Comparison of ENCODE assay signal across 8 cellular contexts in the genomic region with DNA sequence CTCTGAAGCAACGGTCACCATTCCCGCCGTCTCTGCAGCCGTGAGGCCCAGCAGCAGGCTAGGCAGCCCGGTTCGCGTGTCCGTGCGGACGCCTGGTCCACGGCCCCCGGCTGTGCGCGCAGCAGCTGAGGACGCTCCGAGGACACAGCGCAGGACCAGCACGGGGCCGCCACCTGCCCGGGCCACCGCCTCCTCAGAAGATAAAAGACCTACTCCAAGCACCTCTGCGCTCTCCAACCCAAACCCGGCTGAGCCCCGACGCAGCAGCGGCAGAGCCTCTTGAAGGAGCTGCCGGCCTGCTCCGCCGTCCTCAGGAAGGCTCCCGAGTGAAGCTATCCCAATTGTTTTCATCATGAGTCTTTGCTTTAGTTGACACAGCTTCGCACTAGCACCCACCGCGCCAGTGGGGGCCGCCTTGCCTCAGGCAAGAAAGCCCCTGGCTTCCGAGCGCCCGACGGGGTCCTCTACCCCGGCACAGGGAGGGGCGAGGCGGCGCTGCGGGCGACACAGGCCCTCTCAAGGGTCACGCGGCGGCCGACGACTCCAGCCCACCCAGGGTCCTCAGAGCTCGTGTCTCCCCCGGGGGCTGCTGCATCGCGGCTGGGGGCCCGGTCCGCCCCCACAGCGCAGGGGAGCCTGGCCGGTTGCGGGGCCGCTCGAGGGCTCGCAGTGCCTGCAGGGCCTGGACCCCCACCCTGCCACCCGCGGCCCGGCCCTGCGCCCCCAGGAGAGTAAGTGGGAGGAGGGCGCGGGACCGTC. TPM values are rescaled to one million over a fixed set of nuclear protein-coding genes. Genes with fewer than 3 reads are reported as not detected.
DNase-seq lines count a peak whose midpoint lies in the region; ATAC-seq and TF ChIP-seq lines count a peak whose summit lies in the region.

No MANE protein-coding gene starts in this region.

- peak overlapping the region; percentile 11 to 64 for H3K4me3 ChIP-seq in CD4-positive, alpha-beta memory T cell (ENCODE audit: low read length in 2 of 2)
- H3K4me3 ChIP-seq in NB4 (ENCODE audit: low read depth, low read length): peak overlapping the region; percentile 57
- H3K4me3 ChIP-seq in right lobe of liver: peak overlapping the region; percentile 53 to 71 (median 65)
- peak overlapping the region; percentile 69 to 90 (median 77) for H3K4me3 ChIP-seq in thyroid gland (replicated peaks in 1 of 3)

- no peak for DNase-seq in CD4-positive, alpha-beta memory T cell
- peak; percentile 54 for DNase-seq in NB4 (ENCODE audit: low read depth)
- peak in 22 of 61 donors; percentile 14 to 63 (median 39) for DNase-seq in caudate nucleus (lab: John Stamatoyannopoulos, UW)
- DNase-seq in right lobe of liver: no peak
- DNase-seq in thyroid gland: peak; percentile 60 to 69
- DNase-seq in central memory CD4-positive, alpha-beta T cell: no peak

- 60% methylated on average over 3 of the region's 68 CpGs for WGBS in right lobe of liver (ENCODE audit: insufficient coverage, low coverage, low lambda C conversion rate, missing lambda C conversion rate)
- 18 to 21% methylated on average over 12 to 32 of the region's 68 CpGs for WGBS in thyroid gland, 2 donors

- peak overlapping the region in 5 of 7 donors; percentile 63 to 94 (median 79) for H3K27ac Mint-ChIP-seq in CD4-positive, alpha-beta memory T cell

- H3K4me3 Mint-ChIP-seq in CD4-positive, alpha-beta memory T cell: peak overlapping the region; percentile 50 to 81 (median 75)

- peaks cover 28% of the 10 kb centered on the region for H3K4me1 ChIP-seq in CD4-positive, alpha-beta memory T cell (ENCODE audit: insufficient read depth, low read length)
- peaks cover 0 to 7% (median 0%) of the 10 kb centered on the region in 4 donors for H3K4me1 ChIP-seq in right lobe of liver
- peaks cover 8 to 22% of the 10 kb centered on the region in 2 donors for H3K4me1 ChIP-seq in thyroid gland

- H3K27me3 ChIP-seq in CD4-positive, alpha-beta memory T cell (ENCODE audit: insufficient read depth, low read length): no peaks in the 10 kb centered on the region
- no peaks in the 10 kb centered on the region for H3K27me3 ChIP-seq in right lobe of liver
- H3K27me3 ChIP-seq in thyroid gland: no peaks in the 10 kb centered on the region

- peaks cover 0 to 6% (median 0%) of the 10 kb centered on the region in 8 donors for H3K9me3 Mint-ChIP-seq in CD4-positive, alpha-beta memory T cell

- CTCF ChIA-PET in CD4-positive, alpha-beta memory T cell (lab: Charles Lee; ENCODE audit: partially characterized antibody): interaction anchor here (1.0 to 1.6 kb wide), 3 partner anchors 8 to 38 kb away, joined by 3 to 5 read pairs (median 4); no protein-coding TSS in a partner anchor

- ATAC-seq in GM21515 (IDR thresholded peaks at IDR 0.05; ENCODE audit: unreplicated experiment) (peak; percentile 0), right lobe of liver (no peak), HG03108 (IDR thresholded peaks at IDR 0.05; ENCODE audit: unreplicated experiment) (no peak)

- peaks cover 11% of the 10 kb centered on the region in 2 donors for H3K36me3 Mint-ChIP-seq in CD4-positive, alpha-beta memory T cell

- TF ChIP-seq CTCF in NB4 (IDR thresholded peaks at IDR 0.05; ENCODE audit: low read depth, low read length) (no peak), right lobe of liver (IDR thresholded peaks at IDR 0.05) (no peak), thyroid gland (IDR thresholded peaks at IDR 0.05) (no peak)

- peak overlapping the region; percentile 76 for H3K27ac ChIP-seq in CD4-positive, alpha-beta memory T cell (ENCODE audit: low read depth, low read length)
- H3K27ac ChIP-seq in caudate nucleus (ENCODE audit: low read depth, low read length) (peak overlapping the region; percentile 94), right lobe of liver (peak overlapping the region; percentile 81 to 82 (median 82)), thyroid gland (peak overlapping the region; percentile 88 to 96 (median 93))

- H3K9me3 ChIP-seq in CD4-positive, alpha-beta memory T cell (ENCODE audit: control insufficient read depth in 1 of 2, low read length in 2 of 2): no peaks in the 10 kb centered on the region
- H3K9me3 ChIP-seq in right lobe of liver (no peaks in the 10 kb centered on the region), thyroid gland (no peaks in the 10 kb centered on the region)

- TF ChIP-seq POLR2A in NB4 (IDR thresholded peaks at IDR 0.05; ENCODE audit: extremely low read depth, insufficient read length): no peak
- TF ChIP-seq POLR2A in right lobe of liver (IDR thresholded peaks at IDR 0.05): no peak
- TF ChIP-seq POLR2A in thyroid gland (IDR thresholded peaks at IDR 0.05): no peak

- no peaks in the 10 kb centered on the region for H3K36me3 ChIP-seq in CD4-positive, alpha-beta memory T cell (ENCODE audit: insufficient read depth, low read length)
- H3K36me3 ChIP-seq in right lobe of liver (no peaks in the 10 kb centered on the region), thyroid gland (peaks cover 0 to 6% of the 10 kb centered on the region in 2 donors)

- no peaks in the 10 kb centered on the region for H3K27me3 Mint-ChIP-seq in CD4-positive, alpha-beta memory T cell

- intact Hi-C loops in CD4-positive, alpha-beta memory T cell (cut with micrococcal nuclease): loop anchor here (2.0 kb wide), 3 partner anchors 17 to 53 kb away; partner anchors contain the start of genes COX19 and GPR146
- intact Hi-C loops in right lobe of liver (cut with DNase I) (no loop called here), thyroid gland (cut with DNase I) (no loop called here)

- POLR2A ChIA-PET in CD4-positive, alpha-beta memory T cell (lab: Charles Lee; ENCODE audit: partially characterized antibody): interaction anchor here (0.6 to 3.9 kb wide), 3 partner anchors 17 to 52 kb away, joined by 3 to 20 read pairs (median 3); partner anchors contain the start of genes COX19 and GPR146

- peaks cover 19 to 46% (median 32%) of the 10 kb centered on the region in 4 donors for H3K4me1 Mint-ChIP-seq in CD4-positive, alpha-beta memory T cell

RNA-seq across cellular contexts. Expression of gene GPR146, which starts 16.9 kb away (rescaled TPM):
- 10 to 100 TPM in 1 of 2 experiments, 1 to 10 TPM in 1; 8.8 to 10.1 TPM for total RNA-seq in CD4-positive, alpha-beta memory T cell
- 10 to 100 TPM; 10.0 to 22.2 TPM for polyA plus RNA-seq in CD4-positive, alpha-beta memory T cell
- total RNA-seq in right lobe of liver (10 to 100 TPM; 13.3 to 45.3 (median 22.8) TPM), thyroid gland (10 to 100 TPM in 3 of 4 donors, 1 to 10 TPM in 1; 8.7 to 49.4 (median 32.7) TPM)

RNA-seq across cellular contexts. Expression of gene CYP2W1, which starts 44.5 kb away (rescaled TPM):
- not detected for total RNA-seq in CD4-positive, alpha-beta memory T cell
- not detected for polyA plus RNA-seq in CD4-positive, alpha-beta memory T cell
- total RNA-seq in right lobe of liver (not detected), thyroid gland (not detected)

RNA-seq across cellular contexts. Expression of gene COX19, which starts 52.1 kb away (rescaled TPM):
- 10 to 100 TPM; 46.2 to 50.0 TPM for total RNA-seq in CD4-positive, alpha-beta memory T cell
- polyA plus RNA-seq in CD4-positive, alpha-beta memory T cell: 10 to 100 TPM; 20.5 to 20.8 TPM
- 1 to 10 TPM; 3.2 to 6.5 (median 4.0) TPM for total RNA-seq in right lobe of liver
- total RNA-seq in thyroid gland: 10 to 100 TPM in 3 of 4 donors, 1 to 10 TPM in 1; 8.2 to 28.2 (median 17.8) TPM

Comparison
In these comparisons a context has a peak if more than half of its experiments do, and no peak if none do; other contexts are left out.
1. DNase-seq: peak in NB4 (single experiment) and thyroid gland (2 of 2); none in CD4-positive, alpha-beta memory T cell (0 of 5), right lobe of liver (0 of 3) and central memory CD4-positive, alpha-beta T cell (single experiment).
2. Peak in every context shown above with its lines, with median percentiles within 50 percentile points of each other: H3K27ac ChIP-seq and H3K4me3 ChIP-seq.